In genomic region chr11:102452461-102453285, GRCh38 we compare ENCODE assay signal across 1 cellular context.
TF ChIP-seq lines count a peak whose summit lies in the region.

Gene TMEM123, minus strand, starts transcription at chr11:102452765. Its CDS starts 142 bp downstream, at chr11:102452623.

TF ChIP-seq in K562, 482 proteins besides CTCF, POLR2A, EP300 and RAD21 (continued from another document):
- TF ChIP-seq BCLAF1 (IDR thresholded peaks at IDR 0.05; ENCODE audit: borderline replicate concordance in 1 of 2, control insufficient read depth in 1 of 2, low read depth in 2 of 2, low read length in 1 of 2) (no peak), TRIM25 (IDR thresholded peaks at IDR 0.05; ENCODE audit: borderline replicate concordance) (no peak), SP2 (IDR thresholded peaks at IDR 0.05; ENCODE audit: extremely low read depth, low read depth, low read length, poor library complexity, severe bottlenecking) (no peak), ZNF41 (CRISPR knock-in tag; conservative IDR thresholded peaks at IDR 0.05) (no peak), ZFP91 (CRISPR knock-in tag; IDR thresholded peaks at IDR 0.05) (no peak), PKNOX1 (IDR thresholded peaks at IDR 0.05) (0 out of 2 replicates have a peak, but pooled peaks have one; percentile 8), JUN (IDR thresholded peaks at IDR 0.05; ENCODE audit: borderline replicate concordance, low read depth, low read length) (no peak), JUN (CRISPR knock-in tag; IDR thresholded peaks at IDR 0.05; ENCODE audit: borderline replicate concordance) (no peak), ZNF316 (IDR thresholded peaks at IDR 0.05) (no peak), ELF1 (tag; IDR thresholded peaks at IDR 0.05) (0 out of 2 replicates have a peak, but pooled peaks have one; percentile 16), NUFIP1 (IDR thresholded peaks at IDR 0.05; ENCODE audit: partially characterized antibody) (no peak), IRF9 (tag; IDR thresholded peaks at IDR 0.05) (no peak), STAG1 (CRISPR knock-in tag; IDR thresholded peaks at IDR 0.05; ENCODE audit: borderline replicate concordance) (no peak), ATF3 (IDR thresholded peaks at IDR 0.05) (no peak), ATF3 (CRISPR knock-in tag; conservative IDR thresholded peaks at IDR 0.05) (no peak), RERE (CRISPR knock-in tag; IDR thresholded peaks at IDR 0.05; ENCODE audit: borderline replicate concordance) (no peak), NFIX (CRISPR knock-in tag; IDR thresholded peaks at IDR 0.05; ENCODE audit: low read depth) (no peak), RBM34 (IDR thresholded peaks at IDR 0.05; ENCODE audit: borderline replicate concordance, insufficient read depth, low read length) (no peak)
